16 cellular contexts compared by ENCODE assay signal in genomic region chr16:48086422-48086821, GRCh38.
A peak's percentile ranks its signal among the peaks of the same experiment; 100 is the strongest.
DNase-seq lines count a peak whose midpoint lies in the region; ATAC-seq and TF ChIP-seq lines count a peak whose summit lies in the region.
"Had no signal": no experiment of that assay in that cellular context is flagged by ENCODE, and none has a peak within 500 bp of the region (broad histone marks: within the 10 kb centered on the region; RNA-seq: fewer than 3 reads in every experiment).

No MANE protein-coding gene starts in this region.

- TF ChIP-seq CTCF in left ventricle myocardium inferior (IDR thresholded peaks at IDR 0.05; ENCODE audit: borderline replicate concordance) (no peak), gastrocnemius medialis (IDR thresholded peaks at IDR 0.05 in 4 of 5, conservative IDR thresholded peaks at IDR 0.05 in 1 of 5) (no peak), coronary artery (IDR thresholded peaks at IDR 0.05) (no peak)

- in situ Hi-C loops in gastrocnemius medialis (cut with MboI; ENCODE audit: low sequenced_read_pairs in 4 of 4), result no loop called here

- WGBS in right cardiac atrium, result 84% methylated on average over 2 of the region's 2 CpGs

- ATAC-seq in Right ventricle myocardium superior (ENCODE audit: poor library complexity) (peak; percentile 70), right cardiac atrium (no peak), left ventricle myocardium superior (peak; percentile 86), gastrocnemius medialis (peak; percentile 72 to 88)

- H3K27ac ChIP-seq in right cardiac atrium (ENCODE audit: low read length) (no peak overlapping the region), left ventricle myocardium inferior (replicated peaks) (peak overlapping the region; percentile 23), gastrocnemius medialis (peak overlapping the region in 3 of 4 donors; percentile 46 to 67 (median 59)), coronary artery (no peak overlapping the region)
- H3K27ac ChIP-seq: GM23248 had no signal

- no peak for TF ChIP-seq POLR2A in gastrocnemius medialis (IDR thresholded peaks at IDR 0.05)

- H3K9me3 ChIP-seq in right cardiac atrium (ENCODE audit: control insufficient read depth, low read length) (no peaks in the 10 kb centered on the region), left ventricle myocardium inferior (replicated peaks) (no peaks in the 10 kb centered on the region), gastrocnemius medialis (no peaks in the 10 kb centered on the region)

- DNase-seq in Right ventricle myocardium superior (no peak), right cardiac atrium (no peak), left ventricle myocardium inferior (no peak), left ventricle myocardium superior (no peak), gastrocnemius medialis (no peak), NCI-H187 treated with DMSO at 0.1 percent for 48 hours (lab: John Stamatoyannopoulos, UW) (no peak), coronary artery (ENCODE audit: low spot score) (no peak), GM19238 (ENCODE audit: insufficient read length, low spot score) (no peak)
- DNase-seq: C1 segment of cervical spinal cord; CD4-positive, alpha-beta memory T cell; COR-L47; DMS153; DND-41; GM23248; H7; HCEC 1CT had no signal

- H3K27me3 ChIP-seq in right cardiac atrium (ENCODE audit: control insufficient read depth, insufficient read depth) (no peaks in the 10 kb centered on the region), left ventricle myocardium inferior (ENCODE audit: low read depth) (no peaks in the 10 kb centered on the region), gastrocnemius medialis (no peaks in the 10 kb centered on the region)

- intact Hi-C loops in Right ventricle myocardium superior (cut with DNase I) (no loop called here), right cardiac atrium (cut with DNase I) (no loop called here), left ventricle myocardium inferior (cut with micrococcal nuclease) (no loop called here), left ventricle myocardium superior (cut with micrococcal nuclease) (no loop called here), gastrocnemius medialis (cut with DNase I; ENCODE audit: low total_unique reads) (loop anchor here (2.0 to 5.0 kb wide), 2 partner anchors 26 to 41 kb away; no protein-coding TSS in a partner anchor)

- H3K4me3 ChIP-seq in right cardiac atrium (ENCODE audit: low read length), result no peak overlapping the region
- H3K4me3 ChIP-seq in left ventricle myocardium inferior, result no peak overlapping the region
- H3K4me3 ChIP-seq in gastrocnemius medialis, result no peak overlapping the region
- H3K4me3 ChIP-seq in coronary artery, result no peak overlapping the region
- H3K4me3 ChIP-seq: GM23248 had no signal

- no peaks in the 10 kb centered on the region for H3K36me3 ChIP-seq in left ventricle myocardium inferior
- no peaks in the 10 kb centered on the region for H3K36me3 ChIP-seq in gastrocnemius medialis

- H3K4me1 ChIP-seq in right cardiac atrium (ENCODE audit: control insufficient read depth, insufficient read depth, low read length), result no peaks in the 10 kb centered on the region
- peaks cover 27% of the 10 kb centered on the region for H3K4me1 ChIP-seq in left ventricle myocardium inferior
- H3K4me1 ChIP-seq in gastrocnemius medialis, result peaks cover 27 to 28% of the 10 kb centered on the region in 2 donors

Comparison
In these comparisons a context has a peak if more than half of its experiments do, and no peak if none do; other contexts are left out.
1. ATAC-seq: peak in Right ventricle myocardium superior (single experiment), left ventricle myocardium superior (single experiment) and gastrocnemius medialis (2 of 2); none in right cardiac atrium (0 of 2).
2. H3K27ac ChIP-seq: peak in left ventricle myocardium inferior (single experiment) and gastrocnemius medialis (3 of 4); none in right cardiac atrium (single experiment) and coronary artery (0 of 2).